ENCODE assay signal across 22 cellular contexts in genomic region chr1:205943245-205943644, GRCh38. TPM values are rescaled to one million over a fixed set of nuclear protein-coding genes. Genes with fewer than 3 reads are reported as not detected.
DNase-seq lines count a peak whose midpoint lies in the region; ATAC-seq and TF ChIP-seq lines count a peak whose summit lies in the region.
"Had no signal": no experiment of that assay in that cellular context is flagged by ENCODE, and none has a peak within 500 bp of the region (broad histone marks: within the 10 kb centered on the region; RNA-seq: fewer than 3 reads in every experiment).

Gene SLC26A9, minus strand, starts transcription at chr1:205943456. Its CDS starts 7,636 bp downstream, at chr1:205935820.

- no peak within 1 kb of the TSS for H4K91ac ChIP-seq in neuronal stem cell (ENCODE audit: low read depth, low read length, poor library complexity)

- no peaks in the 10 kb centered on the region for H4K20me1 ChIP-seq in SK-N-SH (ENCODE audit: insufficient read depth)

- no peaks in the 10 kb centered on the region for H3K79me1 ChIP-seq in neuronal stem cell (ENCODE audit: low read depth, low read length)

- no peak for ATAC-seq in Right ventricle myocardium inferior
- ATAC-seq: GM23338, HCT116 had no signal

- no peaks in the 10 kb centered on the region for H3F3A ChIP-seq in SK-N-SH (replicated peaks; ENCODE audit: insufficient read depth)

- H3K36me3 ChIP-seq in right atrium auricular region (no peaks in the 10 kb centered on the region), neuronal stem cell (replicated peaks in 1 of 2; ENCODE audit: control insufficient read depth in 2 of 2, insufficient read depth in 2 of 2, low read length in 2 of 2) (no peaks in the 10 kb centered on the region), colonic mucosa (no peaks in the 10 kb centered on the region), SK-N-SH (replicated peaks in 1 of 2; ENCODE audit: control insufficient read depth in 1 of 2, insufficient read depth in 2 of 2, low read length in 1 of 2) (no peaks in the 10 kb centered on the region)
- no peaks in the 10 kb centered on the region for H3K36me3 ChIP-seq in effector memory CD4-positive, alpha-beta T cell (ENCODE audit: control insufficient read depth, insufficient read depth, low read length)

- H3K9me3 ChIP-seq in right atrium auricular region (no peaks in the 10 kb centered on the region), neuronal stem cell (replicated peaks in 1 of 2; ENCODE audit: control insufficient read depth in 2 of 2, insufficient read depth in 1 of 2, low read depth in 1 of 2, low read length in 2 of 2) (no peaks in the 10 kb centered on the region), colonic mucosa (no peaks in the 10 kb centered on the region), SK-N-SH (no peaks in the 10 kb centered on the region)
- H3K9me3 ChIP-seq in effector memory CD4-positive, alpha-beta T cell (ENCODE audit: control insufficient read depth, low read length) = no peaks in the 10 kb centered on the region

- no peaks in the 10 kb centered on the region for H3K79me2 ChIP-seq in SK-N-SH (ENCODE audit: insufficient read depth)

- H2BK5ac ChIP-seq in neuronal stem cell (ENCODE audit: low read length) = no peak within 1 kb of the TSS

- peak within 1 kb of the TSS; percentile 72 for H2BK15ac ChIP-seq in neuronal stem cell (ENCODE audit: low read length)

- TF ChIP-seq EP300 in SK-N-SH (IDR thresholded peaks at IDR 0.05; ENCODE audit: borderline replicate concordance in 1 of 2, low read depth in 1 of 2, low read length in 1 of 2) = no peak

- no peak within 1 kb of the TSS for H2BK12ac ChIP-seq in neuronal stem cell (ENCODE audit: low read length)

- H3K14ac ChIP-seq in neuronal stem cell (ENCODE audit: low read length) = peak within 1 kb of the TSS; percentile 73

- H3K27me3 ChIP-seq in right atrium auricular region = no peaks in the 10 kb centered on the region
- H3K27me3 ChIP-seq in neuronal stem cell (ENCODE audit: control insufficient read depth in 3 of 3, insufficient read depth in 3 of 3, low read depth in 1 of 3, low read length in 3 of 3) = peaks cover 0 to 28% (median 0%) of the 10 kb centered on the region in 3 experiments
- no peaks in the 10 kb centered on the region for H3K27me3 ChIP-seq in colonic mucosa
- H3K27me3 ChIP-seq in SK-N-SH (ENCODE audit: insufficient read depth) = peaks cover 19% of the 10 kb centered on the region; the same call in 1 of the 2 replicates
- H3K27me3 ChIP-seq in effector memory CD4-positive, alpha-beta T cell (replicated peaks; ENCODE audit: control insufficient read depth, insufficient read depth, low read length, poor library complexity, severe bottlenecking) = peaks cover 9% of the 10 kb centered on the region

- intact Hi-C loops in Right ventricle myocardium inferior (cut with DNase I) = no loop called here
- intact Hi-C loops in cardiac septum (cut with DNase I) = no loop called here
- intact Hi-C loops in colonic mucosa (cut with DNase I) = no loop called here

- CTCF ChIA-PET in SK-N-SH (lab: Yijun Ruan, JAX) = interaction anchor here (1.2 to 22.3 kb wide), 4 partner anchors 24 to 151 kb away, joined by 3 to 197 read pairs (median 14); no protein-coding TSS in a partner anchor

- H3K18ac ChIP-seq in neuronal stem cell (ENCODE audit: low read length) = peak within 1 kb of the TSS; percentile 73

- TF ChIP-seq CTCF in right atrium auricular region (IDR thresholded peaks at IDR 0.05) (no peak), colonic mucosa (IDR thresholded peaks at IDR 0.05) (no peak), SK-N-SH (IDR thresholded peaks at IDR 0.05) (no peak)

- no peak within 1 kb of the TSS for H3K27ac ChIP-seq in right atrium auricular region
- H3K27ac ChIP-seq in neuronal stem cell (replicated peaks; ENCODE audit: low read length) = no peak within 1 kb of the TSS
- H3K27ac ChIP-seq in colonic mucosa = no peak within 1 kb of the TSS
- H3K27ac ChIP-seq in SK-N-SH (ENCODE audit: low read depth in 2 of 2, low read length in 1 of 2) = no peak within 1 kb of the TSS
- H3K27ac ChIP-seq in effector memory CD4-positive, alpha-beta T cell (ENCODE audit: insufficient read depth, low read length, poor library complexity, severe bottlenecking) = no peak within 1 kb of the TSS
- H3K27ac ChIP-seq: 22Rv1 had no signal

- no peak within 1 kb of the TSS for H2AFZ ChIP-seq in neuronal stem cell (ENCODE audit: low read length)
- no peak within 1 kb of the TSS for H2AFZ ChIP-seq in SK-N-SH (ENCODE audit: low read depth)
- H2AFZ ChIP-seq: GM23338 had no signal

- H3K9me2 ChIP-seq in SK-N-SH = no peaks in the 10 kb centered on the region

- DNase-seq in Right ventricle myocardium inferior (ENCODE audit: missing footprints) (no peak), cardiac septum (ENCODE audit: low spot score) (no peak), right atrium auricular region (ENCODE audit: low spot score) (no peak), neuronal stem cell (ENCODE audit: low spot score) (no peak), NCI-H2107 treated with DMSO at 0.1 percent for 48 hours (lab: John Stamatoyannopoulos, UW; ENCODE audit: unreplicated experiment) (no peak), colonic mucosa (no peak), SK-N-SH (no peak)
- no peak for DNase-seq in effector memory CD4-positive, alpha-beta T cell
- DNase-seq: CD4-positive, CD25-positive, alpha-beta regulatory T cell; COR-L47; DMS153; GDM1; KG1; NCI-H1417; NCI-H187; NCI-H226; NCI-H524 treated with DMSO at 0.1 percent for 48 hours; RPMI8226 had no signal

- no peak within 1 kb of the TSS for H4K8ac ChIP-seq in neuronal stem cell (ENCODE audit: low read depth, low read length)

- H3K23ac ChIP-seq in neuronal stem cell (ENCODE audit: low read depth, low read length, poor library complexity) = no peak within 1 kb of the TSS

- H3K4ac ChIP-seq in neuronal stem cell (ENCODE audit: low read length) = no peak within 1 kb of the TSS

- peak within 1 kb of the TSS; percentile 36 for H2AK5ac ChIP-seq in neuronal stem cell (ENCODE audit: low read depth, low read length)

- POLR2A ChIA-PET in SK-N-SH (lab: Yijun Ruan, JAX) = no interaction called here

- H3K4me3 ChIP-seq in right atrium auricular region = no peak within 1 kb of the TSS
- H3K4me3 ChIP-seq in neuronal stem cell (ENCODE audit: low read length in 2 of 2) = no peak within 1 kb of the TSS
- H3K4me3 ChIP-seq in colonic mucosa = no peak within 1 kb of the TSS
- no peak within 1 kb of the TSS for H3K4me3 ChIP-seq in SK-N-SH (ENCODE audit: low read depth in 2 of 2, low read length in 1 of 2)
- H3K4me3 ChIP-seq in effector memory CD4-positive, alpha-beta T cell (ENCODE audit: insufficient read depth, low read depth, low read length, poor library complexity, severe bottlenecking) = no peak within 1 kb of the TSS
- H3K4me3 ChIP-seq: GM23338 had no signal

- H3K9ac ChIP-seq in neuronal stem cell (ENCODE audit: low read depth, low read length, poor library complexity) = no peak within 1 kb of the TSS
- H3K9ac ChIP-seq in colonic mucosa (ENCODE audit: low read depth in 2 of 2, low read length in 2 of 2) = no peak within 1 kb of the TSS
- no peak within 1 kb of the TSS for H3K9ac ChIP-seq in SK-N-SH

- H3K4me1 ChIP-seq in right atrium auricular region (peaks cover 0 to 13% of the 10 kb centered on the region in 2 donors), neuronal stem cell (ENCODE audit: control insufficient read depth in 2 of 2, insufficient read depth in 1 of 2, low read depth in 1 of 2, low read length in 2 of 2) (peaks cover 0 to 20% of the 10 kb centered on the region in 2 donors), colonic mucosa (no peaks in the 10 kb centered on the region), SK-N-SH (ENCODE audit: control insufficient read depth in 1 of 2, insufficient read depth in 2 of 2, low read depth in 1 of 2, low read length in 1 of 2) (no peaks in the 10 kb centered on the region; a peak in 1 of 4 replicates)
- H3K4me1 ChIP-seq in effector memory CD4-positive, alpha-beta T cell (ENCODE audit: control insufficient read depth, insufficient read depth, low read length, poor library complexity, severe bottlenecking) = no peaks in the 10 kb centered on the region

- no peak within 1 kb of the TSS for H3K4me2 ChIP-seq in neuronal stem cell (ENCODE audit: insufficient read depth, low read length, poor library complexity, severe bottlenecking)
- H3K4me2 ChIP-seq in SK-N-SH = no peak within 1 kb of the TSS
- H3K4me2 ChIP-seq: GM23338 had no signal

- peak within 1 kb of the TSS; percentile 4 for H2BK120ac ChIP-seq in neuronal stem cell (ENCODE audit: low read depth, low read length)

- TF ChIP-seq RAD21 in SK-N-SH (IDR thresholded peaks at IDR 0.05; ENCODE audit: low read length) = no peak

- WGBS in neuronal stem cell (ENCODE audit: extremely low coverage in 2 of 2, insufficient read length in 2 of 2, insufficient replicate concordance in 1 of 2), 2 donors = no CpG with 5 or more reads among the region's 7 CpGs
- WGBS in SK-N-SH (ENCODE audit: low lambda C conversion rate) = 55% methylated on average over 7 of the region's 7 CpGs

TF ChIP-seq in SK-N-SH, 30 proteins besides CTCF, POLR2A, EP300 and RAD21 (continues in another document):
- TF ChIP-seq RFX5 (IDR thresholded peaks at IDR 0.05; ENCODE audit: low read length) = no peak
- no peak for TF ChIP-seq MAX (IDR thresholded peaks at IDR 0.05; ENCODE audit: low read depth)
- TF ChIP-seq FOXJ3 (CRISPR knock-in tag; IDR thresholded peaks at IDR 0.05) = no peak
- no peak for TF ChIP-seq FOSL2 (IDR thresholded peaks at IDR 0.05; ENCODE audit: borderline replicate concordance, low read depth)
- no peak for TF ChIP-seq SMC3 (IDR thresholded peaks at IDR 0.05; ENCODE audit: low read depth, low read length)
- no peak for TF ChIP-seq IRF3 (IDR thresholded peaks at IDR 0.05; ENCODE audit: low read depth, low read length)

RNA-seq across cellular contexts. Expression of gene SLC26A9, which starts in this region (rescaled TPM):
- total RNA-seq in Right ventricle myocardium inferior (25.4 TPM), cardiac septum (9.8 TPM), right atrium auricular region (10 to 100 TPM; 24.4 to 35.4 TPM), colonic mucosa (not detected)
- polyA plus RNA-seq in neuronal stem cell (2013, experiment 1 of 2) = 0.03 TPM
- 0.03 TPM for polyA plus RNA-seq in neuronal stem cell (2013, experiment 2 of 2)
- not detected in 2 replicates for polyA plus RNA-seq in SK-N-SH (2012; rRNA removed)
- polyA plus RNA-seq in SK-N-SH (2012; cell fraction: cytosol; rRNA removed) = not detected in 2 replicates
- polyA plus RNA-seq in SK-N-SH (2012; cell fraction: nucleus; rRNA removed) = 0.02 TPM in 1 of 2 replicates, not detected in the other
- total RNA-seq: CD4-positive, CD25-positive, alpha-beta regulatory T cell; Daoy; GM23338 had no signal
- polyA plus RNA-seq: CD4-positive, CD25-positive, alpha-beta regulatory T cell; GM23338 had no signal

Comparison
In these comparisons a context has a peak if more than half of its experiments do, and no peak if none do; other contexts are left out.
1. RNA of gene SLC26A9 (total RNA-seq): 24.4 to 35.4 TPM in right atrium auricular region, 25.4 TPM in Right ventricle myocardium inferior (single experiment) and 9.8 TPM in cardiac septum (single experiment); not detected in colonic mucosa; every median in the first group is over 10 times any median in the second.